Comparison of ENCODE assay signal across 1 cellular context in the genomic region with DNA sequence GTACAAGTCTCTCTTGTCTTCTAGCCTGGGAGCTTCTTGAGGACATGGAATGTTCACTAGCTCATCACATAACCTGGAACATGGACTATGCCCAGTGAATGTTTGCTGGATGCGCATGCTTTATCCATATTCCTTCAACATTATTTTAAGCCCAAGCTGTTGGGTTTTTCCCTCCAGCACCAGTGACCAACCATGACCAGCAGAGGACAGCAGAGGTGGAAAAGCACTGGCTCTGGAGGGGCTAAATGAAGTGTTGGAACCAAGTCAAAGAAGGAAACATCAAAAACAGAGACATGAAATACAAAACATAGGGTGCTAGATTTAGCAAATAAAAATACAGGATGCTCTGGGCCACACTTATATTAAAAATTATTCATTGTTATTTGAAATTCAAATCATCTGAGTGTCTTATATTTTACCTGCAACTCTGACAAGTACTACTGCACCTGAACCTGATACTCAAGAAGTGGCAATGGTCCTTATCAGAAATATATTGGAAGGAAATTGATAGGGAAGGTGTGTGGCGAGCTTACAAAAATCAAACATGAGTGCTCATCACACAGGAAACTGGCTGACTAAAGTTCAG.
TF ChIP-seq lines count a peak whose summit lies in the region.

No MANE protein-coding gene starts in this region.

TF ChIP-seq in GM23338, 12 proteins besides CTCF, POLR2A, EP300 and RAD21 (continued from another document):
- TF ChIP-seq, protein P1, sequence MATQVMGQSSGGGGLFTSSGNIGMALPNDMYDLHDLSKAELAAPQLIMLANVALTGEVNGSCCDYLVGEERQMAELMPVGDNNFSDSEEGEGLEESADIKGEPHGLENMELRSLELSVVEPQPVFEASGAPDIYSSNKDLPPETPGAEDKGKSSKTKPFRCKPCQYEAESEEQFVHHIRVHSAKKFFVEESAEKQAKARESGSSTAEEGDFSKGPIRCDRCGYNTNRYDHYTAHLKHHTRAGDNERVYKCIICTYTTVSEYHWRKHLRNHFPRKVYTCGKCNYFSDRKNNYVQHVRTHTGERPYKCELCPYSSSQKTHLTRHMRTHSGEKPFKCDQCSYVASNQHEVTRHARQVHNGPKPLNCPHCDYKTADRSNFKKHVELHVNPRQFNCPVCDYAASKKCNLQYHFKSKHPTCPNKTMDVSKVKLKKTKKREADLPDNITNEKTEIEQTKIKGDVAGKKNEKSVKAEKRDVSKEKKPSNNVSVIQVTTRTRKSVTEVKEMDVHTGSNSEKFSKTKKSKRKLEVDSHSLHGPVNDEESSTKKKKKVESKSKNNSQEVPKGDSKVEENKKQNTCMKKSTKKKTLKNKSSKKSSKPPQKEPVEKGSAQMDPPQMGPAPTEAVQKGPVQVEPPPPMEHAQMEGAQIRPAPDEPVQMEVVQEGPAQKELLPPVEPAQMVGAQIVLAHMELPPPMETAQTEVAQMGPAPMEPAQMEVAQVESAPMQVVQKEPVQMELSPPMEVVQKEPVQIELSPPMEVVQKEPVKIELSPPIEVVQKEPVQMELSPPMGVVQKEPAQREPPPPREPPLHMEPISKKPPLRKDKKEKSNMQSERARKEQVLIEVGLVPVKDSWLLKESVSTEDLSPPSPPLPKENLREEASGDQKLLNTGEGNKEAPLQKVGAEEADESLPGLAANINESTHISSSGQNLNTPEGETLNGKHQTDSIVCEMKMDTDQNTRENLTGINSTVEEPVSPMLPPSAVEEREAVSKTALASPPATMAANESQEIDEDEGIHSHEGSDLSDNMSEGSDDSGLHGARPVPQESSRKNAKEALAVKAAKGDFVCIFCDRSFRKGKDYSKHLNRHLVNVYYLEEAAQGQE (IDR thresholded peaks at IDR 0.05; ENCODE audit: unreplicated experiment) = no peak
